1 cellular context compared by ENCODE assay signal in genomic region chr7:150404785-150405583, GRCh38.
A peak's percentile ranks its signal among the peaks of the same experiment; 100 is the strongest.
TF ChIP-seq lines count a peak whose summit lies in the region.

No MANE protein-coding gene starts in this region.

TF ChIP-seq in HEK293, 187 proteins besides CTCF, POLR2A, EP300 and RAD21 (continued from another document and continues in another):
- TF ChIP-seq ZNF302 (tag by site-specific recombination; IDR thresholded peaks at IDR 0.05; ENCODE audit: low read depth), result no peak
- TF ChIP-seq ZNF48 (tag by site-specific recombination; IDR thresholded peaks at IDR 0.05), result no peak
- no peak for TF ChIP-seq ZNF155 (tag by site-specific recombination; IDR thresholded peaks at IDR 0.05)
- TF ChIP-seq, protein P1, sequence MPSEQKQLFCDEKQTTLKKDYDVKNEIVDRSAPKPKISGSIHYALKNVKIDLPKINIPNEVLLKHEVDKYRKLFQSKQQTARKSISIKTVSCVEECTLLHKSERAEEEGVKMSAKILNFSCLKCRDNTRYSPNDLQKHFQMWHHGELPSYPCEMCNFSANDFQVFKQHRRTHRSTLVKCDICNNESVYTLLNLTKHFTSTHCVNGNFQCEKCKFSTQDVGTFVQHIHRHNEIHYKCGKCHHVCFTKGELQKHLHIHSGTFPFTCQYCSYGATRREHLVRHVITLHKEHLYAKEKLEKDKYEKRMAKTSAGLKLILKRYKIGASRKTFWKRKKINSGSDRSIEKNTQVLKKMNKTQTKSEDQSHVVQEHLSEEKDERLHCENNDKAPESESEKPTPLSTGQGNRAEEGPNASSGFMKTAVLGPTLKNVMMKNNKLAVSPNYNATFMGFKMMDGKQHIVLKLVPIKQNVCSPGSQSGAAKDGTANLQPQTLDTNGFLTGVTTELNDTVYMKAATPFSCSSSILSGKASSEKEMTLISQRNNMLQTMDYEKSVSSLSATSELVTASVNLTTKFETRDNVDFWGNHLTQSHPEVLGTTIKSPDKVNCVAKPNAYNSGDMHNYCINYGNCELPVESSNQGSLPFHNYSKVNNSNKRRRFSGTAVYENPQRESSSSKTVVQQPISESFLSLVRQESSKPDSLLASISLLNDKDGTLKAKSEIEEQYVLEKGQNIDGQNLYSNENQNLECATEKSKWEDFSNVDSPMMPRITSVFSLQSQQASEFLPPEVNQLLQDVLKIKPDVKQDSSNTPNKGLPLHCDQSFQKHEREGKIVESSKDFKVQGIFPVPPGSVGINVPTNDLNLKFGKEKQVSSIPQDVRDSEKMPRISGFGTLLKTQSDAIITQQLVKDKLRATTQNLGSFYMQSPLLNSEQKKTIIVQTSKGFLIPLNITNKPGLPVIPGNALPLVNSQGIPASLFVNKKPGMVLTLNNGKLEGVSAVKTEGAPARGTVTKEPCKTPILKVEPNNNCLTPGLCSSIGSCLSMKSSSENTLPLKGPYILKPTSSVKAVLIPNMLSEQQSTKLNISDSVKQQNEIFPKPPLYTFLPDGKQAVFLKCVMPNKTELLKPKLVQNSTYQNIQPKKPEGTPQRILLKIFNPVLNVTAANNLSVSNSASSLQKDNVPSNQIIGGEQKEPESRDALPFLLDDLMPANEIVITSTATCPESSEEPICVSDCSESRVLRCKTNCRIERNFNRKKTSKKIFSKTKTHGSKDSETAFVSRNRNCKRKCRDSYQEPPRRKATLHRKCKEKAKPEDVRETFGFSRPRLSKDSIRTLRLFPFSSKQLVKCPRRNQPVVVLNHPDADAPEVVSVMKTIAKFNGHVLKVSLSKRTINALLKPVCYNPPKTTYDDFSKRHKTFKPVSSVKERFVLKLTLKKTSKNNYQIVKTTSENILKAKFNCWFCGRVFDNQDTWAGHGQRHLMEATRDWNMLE (tag by site-specific recombination; conservative IDR thresholded peaks at IDR 0.05; ENCODE audit: low read depth), result no peak
- no peak for TF ChIP-seq ZNF24 (tag by site-specific recombination; IDR thresholded peaks at IDR 0.05)
- TF ChIP-seq YY1 (tag by site-specific recombination; IDR thresholded peaks at IDR 0.05), result peak; percentile 68; the same call in 1 of the 2 replicates
- no peak for TF ChIP-seq RBAK (tag by site-specific recombination; IDR thresholded peaks at IDR 0.05)
- TF ChIP-seq ZNF404 (tag by site-specific recombination; IDR thresholded peaks at IDR 0.05), result no peak
- TF ChIP-seq ZNF610 (tag by site-specific recombination; IDR thresholded peaks at IDR 0.05; ENCODE audit: borderline replicate concordance), result peak; percentile 70
- no peak for TF ChIP-seq ZNF175 (tag by site-specific recombination; IDR thresholded peaks at IDR 0.05)
- TF ChIP-seq ZNF624 (tag by site-specific recombination; IDR thresholded peaks at IDR 0.05), result no peak
- TF ChIP-seq ZNF658 (tag by site-specific recombination; IDR thresholded peaks at IDR 0.05), result no peak
- TF ChIP-seq SP7 (tag by site-specific recombination; IDR thresholded peaks at IDR 0.05), result peak; percentile 71
- TF ChIP-seq, protein P2, sequence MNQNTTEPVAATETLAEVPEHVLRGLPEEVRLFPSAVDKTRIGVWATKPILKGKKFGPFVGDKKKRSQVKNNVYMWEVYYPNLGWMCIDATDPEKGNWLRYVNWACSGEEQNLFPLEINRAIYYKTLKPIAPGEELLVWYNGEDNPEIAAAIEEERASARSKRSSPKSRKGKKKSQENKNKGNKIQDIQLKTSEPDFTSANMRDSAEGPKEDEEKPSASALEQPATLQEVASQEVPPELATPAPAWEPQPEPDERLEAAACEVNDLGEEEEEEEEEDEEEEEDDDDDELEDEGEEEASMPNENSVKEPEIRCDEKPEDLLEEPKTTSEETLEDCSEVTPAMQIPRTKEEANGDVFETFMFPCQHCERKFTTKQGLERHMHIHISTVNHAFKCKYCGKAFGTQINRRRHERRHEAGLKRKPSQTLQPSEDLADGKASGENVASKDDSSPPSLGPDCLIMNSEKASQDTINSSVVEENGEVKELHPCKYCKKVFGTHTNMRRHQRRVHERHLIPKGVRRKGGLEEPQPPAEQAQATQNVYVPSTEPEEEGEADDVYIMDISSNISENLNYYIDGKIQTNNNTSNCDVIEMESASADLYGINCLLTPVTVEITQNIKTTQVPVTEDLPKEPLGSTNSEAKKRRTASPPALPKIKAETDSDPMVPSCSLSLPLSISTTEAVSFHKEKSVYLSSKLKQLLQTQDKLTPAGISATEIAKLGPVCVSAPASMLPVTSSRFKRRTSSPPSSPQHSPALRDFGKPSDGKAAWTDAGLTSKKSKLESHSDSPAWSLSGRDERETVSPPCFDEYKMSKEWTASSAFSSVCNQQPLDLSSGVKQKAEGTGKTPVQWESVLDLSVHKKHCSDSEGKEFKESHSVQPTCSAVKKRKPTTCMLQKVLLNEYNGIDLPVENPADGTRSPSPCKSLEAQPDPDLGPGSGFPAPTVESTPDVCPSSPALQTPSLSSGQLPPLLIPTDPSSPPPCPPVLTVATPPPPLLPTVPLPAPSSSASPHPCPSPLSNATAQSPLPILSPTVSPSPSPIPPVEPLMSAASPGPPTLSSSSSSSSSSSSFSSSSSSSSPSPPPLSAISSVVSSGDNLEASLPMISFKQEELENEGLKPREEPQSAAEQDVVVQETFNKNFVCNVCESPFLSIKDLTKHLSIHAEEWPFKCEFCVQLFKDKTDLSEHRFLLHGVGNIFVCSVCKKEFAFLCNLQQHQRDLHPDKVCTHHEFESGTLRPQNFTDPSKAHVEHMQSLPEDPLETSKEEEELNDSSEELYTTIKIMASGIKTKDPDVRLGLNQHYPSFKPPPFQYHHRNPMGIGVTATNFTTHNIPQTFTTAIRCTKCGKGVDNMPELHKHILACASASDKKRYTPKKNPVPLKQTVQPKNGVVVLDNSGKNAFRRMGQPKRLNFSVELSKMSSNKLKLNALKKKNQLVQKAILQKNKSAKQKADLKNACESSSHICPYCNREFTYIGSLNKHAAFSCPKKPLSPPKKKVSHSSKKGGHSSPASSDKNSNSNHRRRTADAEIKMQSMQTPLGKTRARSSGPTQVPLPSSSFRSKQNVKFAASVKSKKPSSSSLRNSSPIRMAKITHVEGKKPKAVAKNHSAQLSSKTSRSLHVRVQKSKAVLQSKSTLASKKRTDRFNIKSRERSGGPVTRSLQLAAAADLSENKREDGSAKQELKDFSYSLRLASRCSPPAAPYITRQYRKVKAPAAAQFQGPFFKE (tag by site-specific recombination; IDR thresholded peaks at IDR 0.05; ENCODE audit: borderline replicate concordance), result no peak
- peak; percentile 17; the same call in 1 of the 2 replicates for TF ChIP-seq ZBTB21 (tag by site-specific recombination; IDR thresholded peaks at IDR 0.05)
- no peak for TF ChIP-seq HOXD13 (CRISPR knock-in tag; IDR thresholded peaks at IDR 0.05; ENCODE audit: borderline replicate concordance)
- no peak for TF ChIP-seq ZNF341 (tag by site-specific recombination; IDR thresholded peaks at IDR 0.05; ENCODE audit: low read depth)
- no peak for TF ChIP-seq ZNF830 (tag by site-specific recombination; IDR thresholded peaks at IDR 0.05; ENCODE audit: low read depth)
- no peak for TF ChIP-seq ZNF571 (tag by site-specific recombination; IDR thresholded peaks at IDR 0.05)
- no peak for TF ChIP-seq ZNF221 (tag by site-specific recombination; IDR thresholded peaks at IDR 0.05; ENCODE audit: borderline replicate concordance)
- TF ChIP-seq, protein P3, sequence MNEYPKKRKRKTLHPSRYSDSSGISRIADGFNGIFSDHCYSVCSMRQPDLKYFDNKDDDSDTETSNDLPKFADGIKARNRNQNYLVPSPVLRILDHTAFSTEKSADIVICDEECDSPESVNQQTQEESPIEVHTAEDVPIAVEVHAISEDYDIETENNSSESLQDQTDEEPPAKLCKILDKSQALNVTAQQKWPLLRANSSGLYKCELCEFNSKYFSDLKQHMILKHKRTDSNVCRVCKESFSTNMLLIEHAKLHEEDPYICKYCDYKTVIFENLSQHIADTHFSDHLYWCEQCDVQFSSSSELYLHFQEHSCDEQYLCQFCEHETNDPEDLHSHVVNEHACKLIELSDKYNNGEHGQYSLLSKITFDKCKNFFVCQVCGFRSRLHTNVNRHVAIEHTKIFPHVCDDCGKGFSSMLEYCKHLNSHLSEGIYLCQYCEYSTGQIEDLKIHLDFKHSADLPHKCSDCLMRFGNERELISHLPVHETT (tag by site-specific recombination; IDR thresholded peaks at IDR 0.05), result no peak
- TF ChIP-seq ZNF138 (tag by site-specific recombination; IDR thresholded peaks at IDR 0.05; ENCODE audit: borderline replicate concordance), result no peak
- TF ChIP-seq ZNF791 (tag by site-specific recombination; IDR thresholded peaks at IDR 0.05), result no peak
- no peak for TF ChIP-seq OVOL3 (tag by site-specific recombination; IDR thresholded peaks at IDR 0.05)
- no peak for TF ChIP-seq ZNF701 (tag by site-specific recombination; IDR thresholded peaks at IDR 0.05)
- TF ChIP-seq ZNF169 (tag by site-specific recombination; IDR thresholded peaks at IDR 0.05), result no peak
- no peak for TF ChIP-seq GLI4 (tag by site-specific recombination; IDR thresholded peaks at IDR 0.05)
- TF ChIP-seq, protein P4, sequence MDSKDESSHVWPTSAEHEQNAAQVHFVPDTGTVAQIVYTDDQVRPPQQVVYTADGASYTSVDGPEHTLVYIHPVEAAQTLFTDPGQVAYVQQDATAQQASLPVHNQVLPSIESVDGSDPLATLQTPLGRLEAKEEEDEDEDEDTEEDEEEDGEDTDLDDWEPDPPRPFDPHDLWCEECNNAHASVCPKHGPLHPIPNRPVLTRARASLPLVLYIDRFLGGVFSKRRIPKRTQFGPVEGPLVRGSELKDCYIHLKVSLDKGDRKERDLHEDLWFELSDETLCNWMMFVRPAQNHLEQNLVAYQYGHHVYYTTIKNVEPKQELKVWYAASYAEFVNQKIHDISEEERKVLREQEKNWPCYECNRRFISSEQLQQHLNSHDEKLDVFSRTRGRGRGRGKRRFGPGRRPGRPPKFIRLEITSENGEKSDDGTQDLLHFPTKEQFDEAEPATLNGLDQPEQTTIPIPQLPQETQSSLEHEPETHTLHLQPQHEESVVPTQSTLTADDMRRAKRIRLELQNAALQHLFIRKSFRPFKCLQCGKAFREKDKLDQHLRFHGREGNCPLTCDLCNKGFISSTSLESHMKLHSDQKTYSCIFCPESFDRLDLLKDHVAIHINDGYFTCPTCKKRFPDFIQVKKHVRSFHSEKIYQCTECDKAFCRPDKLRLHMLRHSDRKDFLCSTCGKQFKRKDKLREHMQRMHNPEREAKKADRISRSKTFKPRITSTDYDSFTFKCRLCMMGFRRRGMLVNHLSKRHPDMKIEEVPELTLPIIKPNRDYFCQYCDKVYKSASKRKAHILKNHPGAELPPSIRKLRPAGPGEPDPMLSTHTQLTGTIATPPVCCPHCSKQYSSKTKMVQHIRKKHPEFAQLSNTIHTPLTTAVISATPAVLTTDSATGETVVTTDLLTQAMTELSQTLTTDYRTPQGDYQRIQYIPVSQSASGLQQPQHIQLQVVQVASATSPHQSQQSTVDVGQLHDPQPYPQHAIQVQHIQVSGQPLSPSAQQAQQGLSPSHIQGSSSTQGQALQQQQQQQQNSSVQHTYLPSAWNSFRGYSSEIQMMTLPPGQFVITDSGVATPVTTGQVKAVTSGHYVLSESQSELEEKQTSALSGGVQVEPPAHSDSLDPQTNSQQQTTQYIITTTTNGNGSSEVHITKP (tag by site-specific recombination; IDR thresholded peaks at IDR 0.05), result 0 out of 2 replicates have a peak, but pooled peaks have one; percentile 15
- TF ChIP-seq ZNF621 (tag by site-specific recombination; IDR thresholded peaks at IDR 0.05), result no peak
- TF ChIP-seq ZNF555 (tag by site-specific recombination; conservative IDR thresholded peaks at IDR 0.05), result no peak
- no peak for TF ChIP-seq ZNF202 (tag by site-specific recombination; IDR thresholded peaks at IDR 0.05; ENCODE audit: borderline replicate concordance)
- peak; percentile 88 for TF ChIP-seq KLF9 (tag by site-specific recombination; IDR thresholded peaks at IDR 0.05; ENCODE audit: low read depth)
- TF ChIP-seq, protein P5, sequence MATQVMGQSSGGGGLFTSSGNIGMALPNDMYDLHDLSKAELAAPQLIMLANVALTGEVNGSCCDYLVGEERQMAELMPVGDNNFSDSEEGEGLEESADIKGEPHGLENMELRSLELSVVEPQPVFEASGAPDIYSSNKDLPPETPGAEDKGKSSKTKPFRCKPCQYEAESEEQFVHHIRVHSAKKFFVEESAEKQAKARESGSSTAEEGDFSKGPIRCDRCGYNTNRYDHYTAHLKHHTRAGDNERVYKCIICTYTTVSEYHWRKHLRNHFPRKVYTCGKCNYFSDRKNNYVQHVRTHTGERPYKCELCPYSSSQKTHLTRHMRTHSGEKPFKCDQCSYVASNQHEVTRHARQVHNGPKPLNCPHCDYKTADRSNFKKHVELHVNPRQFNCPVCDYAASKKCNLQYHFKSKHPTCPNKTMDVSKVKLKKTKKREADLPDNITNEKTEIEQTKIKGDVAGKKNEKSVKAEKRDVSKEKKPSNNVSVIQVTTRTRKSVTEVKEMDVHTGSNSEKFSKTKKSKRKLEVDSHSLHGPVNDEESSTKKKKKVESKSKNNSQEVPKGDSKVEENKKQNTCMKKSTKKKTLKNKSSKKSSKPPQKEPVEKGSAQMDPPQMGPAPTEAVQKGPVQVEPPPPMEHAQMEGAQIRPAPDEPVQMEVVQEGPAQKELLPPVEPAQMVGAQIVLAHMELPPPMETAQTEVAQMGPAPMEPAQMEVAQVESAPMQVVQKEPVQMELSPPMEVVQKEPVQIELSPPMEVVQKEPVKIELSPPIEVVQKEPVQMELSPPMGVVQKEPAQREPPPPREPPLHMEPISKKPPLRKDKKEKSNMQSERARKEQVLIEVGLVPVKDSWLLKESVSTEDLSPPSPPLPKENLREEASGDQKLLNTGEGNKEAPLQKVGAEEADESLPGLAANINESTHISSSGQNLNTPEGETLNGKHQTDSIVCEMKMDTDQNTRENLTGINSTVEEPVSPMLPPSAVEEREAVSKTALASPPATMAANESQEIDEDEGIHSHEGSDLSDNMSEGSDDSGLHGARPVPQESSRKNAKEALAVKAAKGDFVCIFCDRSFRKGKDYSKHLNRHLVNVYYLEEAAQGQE (tag by site-specific recombination; IDR thresholded peaks at IDR 0.05), result no peak
- no peak for TF ChIP-seq ZNF529 (tag by site-specific recombination; IDR thresholded peaks at IDR 0.05; ENCODE audit: insufficient replicate concordance)
- TF ChIP-seq ZBTB6 (tag by site-specific recombination; IDR thresholded peaks at IDR 0.05), result peak; percentile 77; the same call in 1 of the 2 replicates
- TF ChIP-seq, protein P6, sequence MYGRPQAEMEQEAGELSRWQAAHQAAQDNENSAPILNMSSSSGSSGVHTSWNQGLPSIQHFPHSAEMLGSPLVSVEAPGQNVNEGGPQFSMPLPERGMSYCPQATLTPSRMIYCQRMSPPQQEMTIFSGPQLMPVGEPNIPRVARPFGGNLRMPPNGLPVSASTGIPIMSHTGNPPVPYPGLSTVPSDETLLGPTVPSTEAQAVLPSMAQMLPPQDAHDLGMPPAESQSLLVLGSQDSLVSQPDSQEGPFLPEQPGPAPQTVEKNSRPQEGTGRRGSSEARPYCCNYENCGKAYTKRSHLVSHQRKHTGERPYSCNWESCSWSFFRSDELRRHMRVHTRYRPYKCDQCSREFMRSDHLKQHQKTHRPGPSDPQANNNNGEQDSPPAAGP (tag by site-specific recombination; IDR thresholded peaks at IDR 0.05), result peak; percentile 68
